9 cellular contexts compared by ENCODE assay signal in the genomic region with DNA sequence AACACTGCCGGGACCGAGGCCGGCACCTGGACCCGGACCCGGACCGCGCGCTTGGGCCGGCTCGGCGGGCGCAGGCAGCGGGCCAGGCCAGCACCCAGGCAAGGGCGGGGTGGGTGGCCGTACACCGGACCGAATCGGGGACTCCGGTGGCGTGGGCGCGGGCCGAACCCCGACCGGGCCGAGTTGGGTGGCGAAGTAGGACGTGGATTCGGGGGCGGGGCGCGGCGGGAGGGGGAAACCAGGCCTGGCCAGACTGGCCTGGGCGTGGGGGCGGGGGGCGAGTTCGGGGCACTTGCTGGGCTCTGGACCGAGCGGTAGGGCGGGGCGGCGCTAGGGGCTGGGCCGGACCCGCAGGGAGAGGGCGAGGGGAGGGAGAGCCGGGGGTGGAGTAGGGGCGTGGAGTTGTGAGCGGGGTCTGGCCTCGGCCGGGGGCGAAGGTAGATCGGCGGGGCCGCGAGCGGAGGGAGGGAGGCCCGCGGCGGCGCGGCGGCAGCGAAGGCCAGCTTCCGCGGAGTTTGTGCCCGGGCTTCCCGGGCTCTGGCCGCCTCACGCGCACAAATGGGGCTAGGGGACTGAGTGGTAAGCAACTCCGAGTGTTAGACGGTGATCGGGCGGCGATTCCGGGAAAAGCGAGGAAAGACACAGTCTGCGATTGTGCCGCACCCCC. TPM values are rescaled to one million over a fixed set of nuclear protein-coding genes. Genes with fewer than 3 reads are reported as not detected.
DNase-seq lines count a peak whose midpoint lies in the region; ATAC-seq and TF ChIP-seq lines count a peak whose summit lies in the region.
"Had no signal": no experiment of that assay in that cellular context is flagged by ENCODE, and none has a peak within 500 bp of the region (broad histone marks: within the 10 kb centered on the region; RNA-seq: fewer than 3 reads in every experiment).

No MANE protein-coding gene starts in this region.

- H3K27me3 ChIP-seq in lower lobe of right lung (ENCODE audit: low read depth): no peaks in the 10 kb centered on the region

- no peaks in the 10 kb centered on the region for H3K4me1 ChIP-seq in lower lobe of right lung
- H3K4me1 ChIP-seq in urinary bladder (ENCODE audit: insufficient read depth): no peaks in the 10 kb centered on the region

- no peak for TF ChIP-seq CTCF in lower lobe of right lung (IDR thresholded peaks at IDR 0.05)

- H3K9me3 ChIP-seq in lower lobe of right lung: no peaks in the 10 kb centered on the region
- H3K9me3 ChIP-seq: thoracic aorta had no signal

- peak; percentile 56 for DNase-seq in ELF-1 (ENCODE audit: low read depth, low spot score)
- DNase-seq in NCI-H774 (lab: John Stamatoyannopoulos, UW): peak; percentile 11
- DNase-seq in cerebellar cortex (ENCODE audit: low spot score): peak; percentile 36
- peak; percentile 63 for DNase-seq in lower lobe of right lung
- no peak for DNase-seq in COLO829 (ENCODE audit: low spot score)
- no peak for DNase-seq in NCI-H1048 (lab: John Stamatoyannopoulos, UW)

- no peaks in the 10 kb centered on the region for H3K36me3 ChIP-seq in lower lobe of right lung
- no peaks in the 10 kb centered on the region for H3K36me3 ChIP-seq in urinary bladder (ENCODE audit: insufficient read depth)
- H3K36me3 ChIP-seq: thoracic aorta had no signal

- peak overlapping the region; percentile 46 for H3K27ac ChIP-seq in lower lobe of right lung
- no peak overlapping the region for H3K27ac ChIP-seq in urinary bladder (ENCODE audit: low read depth)

- under 1% methylated on average over 70 of the region's 79 CpGs for WGBS in urinary bladder

- no peak overlapping the region for H3K4me3 ChIP-seq in lower lobe of right lung
- peak overlapping the region; percentile 63 for H3K4me3 ChIP-seq in urinary bladder (ENCODE audit: low read depth, low read length)
- H3K4me3 ChIP-seq: thoracic aorta had no signal

- intact Hi-C loops in lower lobe of right lung (cut with DNase I): no loop called here

- ATAC-seq in lower lobe of right lung (peak; percentile 49 to 55), HG02678 (IDR thresholded peaks at IDR 0.05; ENCODE audit: unreplicated experiment) (no peak)

RNA-seq across cellular contexts. Expression of a gene that starts 1.8 kb away (rescaled TPM):
- 13.6 TPM for total RNA-seq in lower lobe of right lung
- 4.5 TPM for total RNA-seq in urinary bladder
- 9.4 TPM for polyA plus RNA-seq in urinary bladder

Comparison
In these comparisons a context has a peak if more than half of its experiments do, and no peak if none do; other contexts are left out.
1. DNase-seq: peak in ELF-1 (single experiment), NCI-H774 (single experiment), cerebellar cortex (single experiment) and lower lobe of right lung (single experiment); none in COLO829 (single experiment) and NCI-H1048 (single experiment).